In the genomic region with DNA sequence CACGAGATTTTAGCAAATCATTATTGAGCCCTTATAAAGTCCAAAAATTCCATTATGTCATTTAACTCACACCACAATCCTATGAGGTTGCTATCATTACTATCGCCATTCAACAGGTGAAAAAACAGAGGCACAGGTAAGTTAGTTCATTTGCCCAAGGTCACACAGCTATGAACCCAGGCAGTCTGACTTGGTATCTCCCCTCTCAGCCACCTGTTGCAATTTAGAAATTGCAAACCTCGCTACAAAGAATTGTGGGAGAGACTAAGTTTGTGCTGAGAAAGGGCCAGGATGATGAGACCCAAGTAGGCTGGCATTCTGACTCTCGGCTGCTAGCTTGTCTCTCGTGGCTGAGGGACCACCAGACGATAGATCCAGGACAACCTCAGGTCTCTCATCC, we compare ENCODE assay signal across 2 cellular contexts.
TF ChIP-seq lines count a peak whose summit lies in the region.

No MANE protein-coding gene starts in this region.

TF ChIP-seq in IMR-90, 13 proteins besides CTCF, POLR2A, EP300 and RAD21:
- TF ChIP-seq CHD1 (IDR thresholded peaks at IDR 0.05; ENCODE audit: low read depth, low read length): no peak
- no peak for TF ChIP-seq FOS (IDR thresholded peaks at IDR 0.05; ENCODE audit: low read depth, low read length)
- no peak for TF ChIP-seq CEBPB (IDR thresholded peaks at IDR 0.05; ENCODE audit: low read depth, low read length)
- no peak for TF ChIP-seq MAFK (IDR thresholded peaks at IDR 0.05; ENCODE audit: low read depth, low read length)
- TF ChIP-seq, protein P1, sequence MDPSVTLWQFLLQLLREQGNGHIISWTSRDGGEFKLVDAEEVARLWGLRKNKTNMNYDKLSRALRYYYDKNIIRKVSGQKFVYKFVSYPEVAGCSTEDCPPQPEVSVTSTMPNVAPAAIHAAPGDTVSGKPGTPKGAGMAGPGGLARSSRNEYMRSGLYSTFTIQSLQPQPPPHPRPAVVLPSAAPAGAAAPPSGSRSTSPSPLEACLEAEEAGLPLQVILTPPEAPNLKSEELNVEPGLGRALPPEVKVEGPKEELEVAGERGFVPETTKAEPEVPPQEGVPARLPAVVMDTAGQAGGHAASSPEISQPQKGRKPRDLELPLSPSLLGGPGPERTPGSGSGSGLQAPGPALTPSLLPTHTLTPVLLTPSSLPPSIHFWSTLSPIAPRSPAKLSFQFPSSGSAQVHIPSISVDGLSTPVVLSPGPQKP (IDR thresholded peaks at IDR 0.05; ENCODE audit: borderline replicate concordance, low read depth, low read length): no peak
- no peak for TF ChIP-seq MAZ (IDR thresholded peaks at IDR 0.05; ENCODE audit: borderline replicate concordance, low read depth, low read length)
- TF ChIP-seq BHLHE40 (IDR thresholded peaks at IDR 0.05; ENCODE audit: low read depth, low read length): no peak
- TF ChIP-seq MXI1 (IDR thresholded peaks at IDR 0.05; ENCODE audit: borderline replicate concordance, low read depth, low read length): no peak
- no peak for TF ChIP-seq RCOR1 (IDR thresholded peaks at IDR 0.05; ENCODE audit: insufficient replicate concordance, low read length)
- TF ChIP-seq RFX5 (IDR thresholded peaks at IDR 0.05; ENCODE audit: low read depth, low read length): no peak
- TF ChIP-seq NFE2L2 (IDR thresholded peaks at IDR 0.05; ENCODE audit: low read depth, low read length): no peak

TF ChIP-seq in GM12891, 5 proteins besides CTCF, POLR2A, EP300 and RAD21:
- TF ChIP-seq SPI1 (IDR thresholded peaks at IDR 0.05; ENCODE audit: low read depth, low read length) (no peak), PAX5 (IDR thresholded peaks at IDR 0.05; ENCODE audit: insufficient read depth, low read length, severe bottlenecking) (no peak), POU2F2 (IDR thresholded peaks at IDR 0.05; ENCODE audit: low read depth, low read length) (no peak), TAF1 (IDR thresholded peaks at IDR 0.05; ENCODE audit: low read depth, low read length) (no peak), POLR2AphosphoS5 (IDR thresholded peaks at IDR 0.05; ENCODE audit: low read depth, low read length) (no peak)
